ENCODE assay signal across 8 cellular contexts in genomic region chr2:231662028-231662810, GRCh38.
A peak's percentile ranks its signal among the peaks of the same experiment; 100 is the strongest.
DNase-seq lines count a peak whose midpoint lies in the region; ATAC-seq and TF ChIP-seq lines count a peak whose summit lies in the region.

No MANE protein-coding gene starts in this region.

- peaks cover 4% of the 10 kb centered on the region for H3K9me3 Mint-ChIP-seq in memory B cell

- peak overlapping the region; percentile 96 for H3K27ac Mint-ChIP-seq in memory B cell

- peaks cover 18% of the 10 kb centered on the region for H3K4me1 Mint-ChIP-seq in memory B cell

- ATAC-seq in GM18517 (IDR thresholded peaks at IDR 0.05; ENCODE audit: unreplicated experiment) (peak; percentile 67), HG03039 (IDR thresholded peaks at IDR 0.05; ENCODE audit: unreplicated experiment) (peak; percentile 65), memory B cell (ENCODE audit: low read depth) (peak; percentile 81)

- DNase-seq in NCI-H345 (lab: John Stamatoyannopoulos, UW) (peak; percentile 83), memory B cell (ENCODE audit: low spot score in 2 of 2) (peak; percentile 98)
- DNase-seq in activated CD8-positive, alpha-beta memory T cell treated with anti-CD3 and anti-CD28 coated beads for 4 hours (ENCODE audit: low read depth in 2 of 2), result peak; percentile 90 to 91
- DNase-seq in effector CD8-positive, alpha-beta T cell (lab: John Stamatoyannopoulos, UW), result peak; percentile 96
- peak; percentile 92 to 93 (median 93) for DNase-seq in stimulated activated CD4-positive, alpha-beta T cell treated with anti-CD3 and anti-CD28 coated beads, TNF-alpha, amount 100 ng/mL, for 48 hours (ENCODE audit: low read depth in 3 of 3)

- H3K27ac ChIP-seq in 22Rv1, result peak overlapping the region; percentile 83

- H3K36me3 Mint-ChIP-seq in memory B cell, result peaks cover 2% of the 10 kb centered on the region

- H3K4me3 Mint-ChIP-seq in memory B cell, result peak overlapping the region; percentile 78

- TF ChIP-seq CTCF in 22Rv1 (IDR thresholded peaks at IDR 0.05), result no peak

- H3K27me3 Mint-ChIP-seq in memory B cell, result no peaks in the 10 kb centered on the region

Comparison
In these comparisons a context has a peak if more than half of its experiments do, and no peak if none do; other contexts are left out.
1. Peak in every context shown above with its lines: DNase-seq, ATAC-seq and H3K27ac ChIP-seq.